ENCODE assay signal across 8 cellular contexts in genomic region chr13:49652691-49653305, GRCh38. TPM values are rescaled to one million over a fixed set of nuclear protein-coding genes. Genes with fewer than 3 reads are reported as not detected.
A peak's percentile ranks its signal among the peaks of the same experiment; 100 is the strongest.
DNase-seq lines count a peak whose midpoint lies in the region; ATAC-seq and TF ChIP-seq lines count a peak whose summit lies in the region.

No MANE protein-coding gene starts in this region.

- H3K36me3 Mint-ChIP-seq in activated CD4-positive, alpha-beta T cell treated with anti-CD3 and anti-CD28 coated beads, Interleukin-2, amount 10 ng/mL, durations not matched to agents 24 days and 14 days (ENCODE audit: low read depth), result peaks cover 2% of the 10 kb centered on the region
- H3K36me3 Mint-ChIP-seq in activated T-helper 2 cell treated with anti-CD3 and anti-CD28 coated beads, Interferon-gamma antibody, Interleukin-2, Interleukin-4, amounts not matched to agents 10 μg/mL and 5 μg/mL and 100 μg/mL, durations not matched to agents 14 hours and 24 hours and 36 hours (ENCODE audit: low read depth), result no peaks in the 10 kb centered on the region

- H2AFZ ChIP-seq in Karpas-422 (ENCODE audit: low read length), result no peak overlapping the region
- no peak overlapping the region for H2AFZ ChIP-seq in SK-N-SH (ENCODE audit: low read depth)

- H3K4me3 ChIP-seq in Karpas-422 (ENCODE audit: low read length), result no peak overlapping the region
- peak overlapping the region in 1 of 2 experiments; percentile 32; a peak in 1 of 4 replicates for H3K4me3 ChIP-seq in SK-N-SH (ENCODE audit: low read depth in 2 of 2, low read length in 1 of 2)
- no peak overlapping the region for H3K4me3 ChIP-seq in fibroblast of mammary gland (ENCODE audit: control insufficient read depth, low read depth, low read length)
- peak overlapping the region; percentile 45 for H3K4me3 ChIP-seq in psoas muscle

- H3K9me3 Mint-ChIP-seq in activated CD4-positive, alpha-beta T cell treated with anti-CD3 and anti-CD28 coated beads, Interleukin-2, amount 10 ng/mL, durations not matched to agents 24 days and 14 days, result no peaks in the 10 kb centered on the region
- no peaks in the 10 kb centered on the region for H3K9me3 Mint-ChIP-seq in activated T-helper 2 cell treated with anti-CD3 and anti-CD28 coated beads, Interferon-gamma antibody, Interleukin-2, Interleukin-4, amounts not matched to agents 10 μg/mL and 5 μg/mL and 100 μg/mL, durations not matched to agents 14 hours and 24 hours and 36 hours

- H3K27ac Mint-ChIP-seq in activated CD4-positive, alpha-beta T cell treated with anti-CD3 and anti-CD28 coated beads, Interleukin-2, amount 10 ng/mL, durations not matched to agents 24 days and 14 days, result no peak overlapping the region
- no peak overlapping the region for H3K27ac Mint-ChIP-seq in activated T-helper 2 cell treated with anti-CD3 and anti-CD28 coated beads, Interferon-gamma antibody, Interleukin-2, Interleukin-4, amounts not matched to agents 10 μg/mL and 5 μg/mL and 100 μg/mL, durations not matched to agents 14 hours and 24 hours and 36 hours

- WGBS in SK-N-SH (ENCODE audit: low lambda C conversion rate), result 57% methylated on average over 8 of the region's 11 CpGs
- WGBS in psoas muscle, 3 donors, result 23 to 25% (median 23%) methylated on average over 11 of the region's 11 CpGs

- H3K9me2 ChIP-seq in Karpas-422 (replicated peaks; ENCODE audit: insufficient read depth, low read length), result no peaks in the 10 kb centered on the region
- H3K9me2 ChIP-seq in SK-N-SH, result no peaks in the 10 kb centered on the region

- TF ChIP-seq EP300 in SK-N-SH (IDR thresholded peaks at IDR 0.05; ENCODE audit: borderline replicate concordance in 1 of 2, low read depth in 1 of 2, low read length in 1 of 2), result no peak

- H3K36me3 ChIP-seq in Karpas-422 (ENCODE audit: insufficient read depth, low read length) (no peaks in the 10 kb centered on the region), SK-N-SH (replicated peaks in 1 of 2; ENCODE audit: control insufficient read depth in 1 of 2, insufficient read depth in 2 of 2, low read length in 1 of 2) (peaks cover 0 to 3% of the 10 kb centered on the region in 2 experiments), psoas muscle (ENCODE audit: insufficient read depth in 1 of 2, low read depth in 1 of 2) (no peaks in the 10 kb centered on the region)

- intact Hi-C loops in activated CD4-positive, alpha-beta T cell treated with anti-CD3 and anti-CD28 coated beads, Interleukin-2, amount 10 ng/mL, durations not matched to agents 24 days and 14 days (cut with micrococcal nuclease), result loop anchor here (5.0 kb wide), 1 partner anchor 195 kb away; no protein-coding TSS in a partner anchor
- intact Hi-C loops in psoas muscle (cut with DNase I), result loop anchor here (2.0 to 10.0 kb wide), 6 partner anchors 40 to 472 kb away; partner anchors contain the start of genes KPNA3 (in 2 of the 2), EBPL (in 1 of the 2) and SPRYD7 (in 1 of the 2)
- intact Hi-C loops in activated T-helper 2 cell treated with anti-CD3 and anti-CD28 coated beads, Interferon-gamma antibody, Interleukin-2, Interleukin-4, amounts not matched to agents 10 μg/mL and 5 μg/mL and 100 μg/mL, durations not matched to agents 14 hours and 24 hours and 36 hours (cut with micrococcal nuclease), result loop anchor here (1.0 kb wide), 1 partner anchor 196 kb away; no protein-coding TSS in a partner anchor

- no peaks in the 10 kb centered on the region for H3K27me3 Mint-ChIP-seq in activated CD4-positive, alpha-beta T cell treated with anti-CD3 and anti-CD28 coated beads, Interleukin-2, amount 10 ng/mL, durations not matched to agents 24 days and 14 days
- no peaks in the 10 kb centered on the region for H3K27me3 Mint-ChIP-seq in activated T-helper 2 cell treated with anti-CD3 and anti-CD28 coated beads, Interferon-gamma antibody, Interleukin-2, Interleukin-4, amounts not matched to agents 10 μg/mL and 5 μg/mL and 100 μg/mL, durations not matched to agents 14 hours and 24 hours and 36 hours (ENCODE audit: low read depth)

- H3K4me3 Mint-ChIP-seq in activated CD4-positive, alpha-beta T cell treated with anti-CD3 and anti-CD28 coated beads, Interleukin-2, amount 10 ng/mL, durations not matched to agents 24 days and 14 days, result no peak overlapping the region
- no peak overlapping the region for H3K4me3 Mint-ChIP-seq in activated T-helper 2 cell treated with anti-CD3 and anti-CD28 coated beads, Interferon-gamma antibody, Interleukin-2, Interleukin-4, amounts not matched to agents 10 μg/mL and 5 μg/mL and 100 μg/mL, durations not matched to agents 14 hours and 24 hours and 36 hours (ENCODE audit: low read depth)

- peak; percentile 61 for TF ChIP-seq RAD21 in SK-N-SH (IDR thresholded peaks at IDR 0.05; ENCODE audit: low read length)

- POLR2A ChIA-PET in SK-N-SH (lab: Yijun Ruan, JAX), result no interaction called here

- H3K27me3 ChIP-seq in Karpas-422 (ENCODE audit: low read length), result no peaks in the 10 kb centered on the region
- no peaks in the 10 kb centered on the region for H3K27me3 ChIP-seq in SK-N-SH (ENCODE audit: insufficient read depth)
- no peaks in the 10 kb centered on the region for H3K27me3 ChIP-seq in psoas muscle (ENCODE audit: insufficient read depth in 3 of 3, low read length in 2 of 3)

- CTCF ChIA-PET in SK-N-SH (lab: Yijun Ruan, JAX), result interaction anchor here (0.7 to 1.2 kb wide), 3 partner anchors 15 to 700 kb away, joined by 3 to 4 read pairs (median 3); no protein-coding TSS in a partner anchor

- no peaks in the 10 kb centered on the region for H3K9me3 ChIP-seq in Karpas-422 (ENCODE audit: low read length)
- H3K9me3 ChIP-seq in SK-N-SH, result no peaks in the 10 kb centered on the region
- no peaks in the 10 kb centered on the region for H3K9me3 ChIP-seq in psoas muscle

- H3K79me2 ChIP-seq in Karpas-422 (ENCODE audit: low read length), result no peaks in the 10 kb centered on the region
- no peaks in the 10 kb centered on the region for H3K79me2 ChIP-seq in SK-N-SH (ENCODE audit: insufficient read depth)

- H3K4me2 ChIP-seq in Karpas-422 (ENCODE audit: low read depth, low read length, poor library complexity, severe bottlenecking) (no peak overlapping the region), SK-N-SH (no peak overlapping the region)

- no peak overlapping the region for H3K27ac ChIP-seq in Karpas-422 (ENCODE audit: low read length)
- no peak overlapping the region for H3K27ac ChIP-seq in SK-N-SH (ENCODE audit: low read depth in 2 of 2, low read length in 1 of 2)
- peak overlapping the region; percentile 97 for H3K27ac ChIP-seq in psoas muscle

- no peak overlapping the region for H3K9ac ChIP-seq in Karpas-422 (ENCODE audit: low read length)
- no peak overlapping the region for H3K9ac ChIP-seq in SK-N-SH

- TF ChIP-seq CTCF in SK-N-SH (IDR thresholded peaks at IDR 0.05) (peak; percentile 53), fibroblast of mammary gland (conservative IDR thresholded peaks at IDR 0.05; ENCODE audit: control insufficient read depth, insufficient read depth, low read depth, low read length) (peak; percentile 47), psoas muscle (IDR thresholded peaks at IDR 0.05) (peak; percentile 66)

- H3F3A ChIP-seq in SK-N-SH (replicated peaks; ENCODE audit: insufficient read depth), result peaks cover 7% of the 10 kb centered on the region

- DNase-seq in activated CD4-positive, alpha-beta T cell treated with anti-CD3 and anti-CD28 coated beads, Interleukin-2, amount 10 ng/mL, durations not matched to agents 24 days and 14 days, result peak; percentile 70
- DNase-seq in activated CD4-positive, alpha-beta T cell treated with anti-CD3 and anti-CD28 coated beads, Interleukin-2, amount 50 U/mL, for 1 hour, result no peak
- DNase-seq in Karpas-422, result peak; percentile 78
- DNase-seq in SK-N-SH, result peak; percentile 76
- DNase-seq in fibroblast of mammary gland (ENCODE audit: low read depth), result peak; percentile 49
- peak; percentile 27 to 71 for DNase-seq in psoas muscle
- DNase-seq in activated T-helper 2 cell treated with anti-CD3 and anti-CD28 coated beads, Interferon-gamma antibody, Interleukin-2, Interleukin-4, amounts not matched to agents 10 μg/mL and 5 μg/mL and 100 μg/mL, durations not matched to agents 14 hours and 24 hours and 36 hours (ENCODE audit: low spot score), result no peak

- ATAC-seq in psoas muscle (peak; percentile 48 to 58 (median 50)), GM18867 (IDR thresholded peaks at IDR 0.05; ENCODE audit: unreplicated experiment) (no peak)

- H3K4me1 ChIP-seq in Karpas-422 (ENCODE audit: low read length) (peaks cover 3% of the 10 kb centered on the region; the same call in 1 of the 2 replicates), SK-N-SH (ENCODE audit: control insufficient read depth in 1 of 2, insufficient read depth in 2 of 2, low read depth in 1 of 2, low read length in 1 of 2) (no peaks in the 10 kb centered on the region; a peak in 1 of 4 replicates), psoas muscle (peaks cover 69% of the 10 kb centered on the region)

- H3K4me1 Mint-ChIP-seq in activated CD4-positive, alpha-beta T cell treated with anti-CD3 and anti-CD28 coated beads, Interleukin-2, amount 10 ng/mL, durations not matched to agents 24 days and 14 days, result peaks cover 4% of the 10 kb centered on the region
- H3K4me1 Mint-ChIP-seq in activated T-helper 2 cell treated with anti-CD3 and anti-CD28 coated beads, Interferon-gamma antibody, Interleukin-2, Interleukin-4, amounts not matched to agents 10 μg/mL and 5 μg/mL and 100 μg/mL, durations not matched to agents 14 hours and 24 hours and 36 hours (ENCODE audit: low read depth), result peaks cover 2% of the 10 kb centered on the region

- H4K20me1 ChIP-seq in Karpas-422 (ENCODE audit: insufficient read depth, low read depth, low read length) (no peaks in the 10 kb centered on the region), SK-N-SH (ENCODE audit: insufficient read depth) (no peaks in the 10 kb centered on the region)

RNA-seq across cellular contexts. Expression of gene ARL11, which starts 24.5 kb away (rescaled TPM):
- 0.65 and 0.76 TPM in 2 replicates for total RNA-seq in activated CD4-positive, alpha-beta T cell treated with anti-CD3 and anti-CD28 coated beads, Interleukin-2, amount 10 ng/mL, durations not matched to agents 24 days and 14 days
- total RNA-seq in Karpas-422 (2014; rRNA removed; shearing (Covaris generic); ENCODE audit: low replicate concordance), result 8.3 TPM in 2 replicates
- not detected in 2 replicates for polyA plus RNA-seq in SK-N-SH (2012; rRNA removed)
- not detected in 2 replicates for polyA plus RNA-seq in SK-N-SH (2012; cell fraction: cytosol; rRNA removed)
- not detected in 2 replicates for polyA plus RNA-seq in SK-N-SH (2012; cell fraction: nucleus; rRNA removed)
- total RNA-seq in psoas muscle, result under 1 TPM; 0.09 to 0.71 (median 0.19) TPM
- under 1 TPM; 0.09 to 0.14 (median 0.10) TPM for polyA plus RNA-seq in psoas muscle
- total RNA-seq in activated T-helper 2 cell treated with anti-CD3 and anti-CD28 coated beads, Interferon-gamma antibody, Interleukin-2, Interleukin-4, amounts not matched to agents 10 μg/mL and 5 μg/mL and 100 μg/mL, durations not matched to agents 14 hours and 24 hours and 36 hours, result 0.89 and 1.0 TPM in 2 replicates

RNA-seq across cellular contexts. Expression of gene EBPL, which starts 38.5 kb away (rescaled TPM):
- 49.0 and 52.3 TPM in 2 replicates for total RNA-seq in activated CD4-positive, alpha-beta T cell treated with anti-CD3 and anti-CD28 coated beads, Interleukin-2, amount 10 ng/mL, durations not matched to agents 24 days and 14 days
- total RNA-seq in Karpas-422 (2014; rRNA removed; shearing (Covaris generic); ENCODE audit: low replicate concordance), result 175 and 183 TPM in 2 replicates
- polyA plus RNA-seq in SK-N-SH (2012; rRNA removed), result 113 and 114 TPM in 2 replicates
- polyA plus RNA-seq in SK-N-SH (2012; cell fraction: cytosol; rRNA removed), result 112 and 118 TPM in 2 replicates
- polyA plus RNA-seq in SK-N-SH (2012; cell fraction: nucleus; rRNA removed), result 39.9 and 41.2 TPM in 2 replicates
- 10 to 100 TPM in 1 of 4 donors, 1 to 10 TPM in 3; 6.2 to 10.6 (median 8.4) TPM for total RNA-seq in psoas muscle
- 1 to 10 TPM; 4.8 to 8.8 (median 7.0) TPM for polyA plus RNA-seq in psoas muscle
- 42.7 and 47.5 TPM in 2 replicates for total RNA-seq in activated T-helper 2 cell treated with anti-CD3 and anti-CD28 coated beads, Interferon-gamma antibody, Interleukin-2, Interleukin-4, amounts not matched to agents 10 μg/mL and 5 μg/mL and 100 μg/mL, durations not matched to agents 14 hours and 24 hours and 36 hours

Comparison
In these comparisons a context has a peak if more than half of its experiments do, and no peak if none do; other contexts are left out.
1. DNase-seq: peak in activated CD4-positive, alpha-beta T cell treated with anti-CD3 and anti-CD28 coated beads, Interleukin-2, amount 10 ng/mL, durations not matched to agents 24 days and 14 days (single experiment), Karpas-422 (single experiment), SK-N-SH (single experiment), fibroblast of mammary gland (single experiment) and psoas muscle (2 of 2); none in activated CD4-positive, alpha-beta T cell treated with anti-CD3 and anti-CD28 coated beads, Interleukin-2, amount 50 U/mL, for 1 hour (single experiment) and activated T-helper 2 cell treated with anti-CD3 and anti-CD28 coated beads, Interferon-gamma antibody, Interleukin-2, Interleukin-4, amounts not matched to agents 10 μg/mL and 5 μg/mL and 100 μg/mL, durations not matched to agents 14 hours and 24 hours and 36 hours (single experiment).
2. Peak in every context shown above with its lines, with median percentiles within 50 percentile points of each other: CTCF ChIP-seq.